Comparison of ENCODE assay signal across 21 cellular contexts in genomic region chr2:224860786-224861185, GRCh38.
DNase-seq lines count a peak whose midpoint lies in the region; ATAC-seq, FAIRE-seq and TF ChIP-seq lines count a peak whose summit lies in the region.
"Had no signal": no experiment of that assay in that cellular context is flagged by ENCODE, and none has a peak within 500 bp of the region (broad histone marks: within the 10 kb centered on the region; RNA-seq: fewer than 3 reads in every experiment).

No MANE protein-coding gene starts in this region.

- no peak for TF ChIP-seq EP300 in GM12878 (IDR thresholded peaks at IDR 0.05; ENCODE audit: borderline replicate concordance in 1 of 2, control insufficient read depth in 1 of 2, low read depth in 2 of 2, low read length in 2 of 2)

- POLR2A ChIA-PET in OCI-LY7 (lab: Charles Lee) (interaction anchor here (0.5 to 1.0 kb wide), 2 partner anchors 10 to 15 kb away, joined by 3 read pairs; no protein-coding TSS in a partner anchor), GM12878 (lab: Charles Lee) (no interaction called here)

- RAD21 ChIA-PET in GM12878 (lab: Charles Lee; ENCODE audit: unreplicated experiment), result no interaction called here

- TSS peak; percentile 11 for BruUV-seq in OCI-LY7 (replicated peaks; lab: Mats Ljungman, UMichigan)
- BruUV-seq in GM12878 (replicated peaks; lab: Mats Ljungman, UMichigan), result TSS peak; percentile 7

- no peak overlapping the region for H3K9ac ChIP-seq in GM12878 (ENCODE audit: control insufficient read depth, insufficient read depth, low read length)

- peaks cover 91% of the 10 kb centered on the region for H3K36me3 Mint-ChIP-seq in activated T-cell treated with anti-CD3 and anti-CD28 coated beads, Interleukin-2, amount 50 U/mL, for 24 hours (ENCODE audit: low read depth)
- peaks cover 1 to 40% of the 10 kb centered on the region in 2 donors for H3K36me3 Mint-ChIP-seq in activated T-cell treated with anti-CD3 and anti-CD28 coated beads, Interleukin-2, amount 50 U/mL, for 72 hours (ENCODE audit: insufficient read depth in 2 of 2)

- H3K79me2 ChIP-seq in OCI-LY7 (ENCODE audit: insufficient read depth, low read depth, low read length), result no peaks in the 10 kb centered on the region
- no peaks in the 10 kb centered on the region for H3K79me2 ChIP-seq in GM12878 (ENCODE audit: control insufficient read depth, insufficient read depth, low read length)

- intact Hi-C loops in OCI-LY7 (cut with micrococcal nuclease; ENCODE audit: unreplicated experiment) (no loop called here), GM12878 (cut with micrococcal nuclease; ENCODE audit: unreplicated experiment) (no loop called here)

- TF ChIP-seq RAD21 in GM12878 (IDR thresholded peaks at IDR 0.05; ENCODE audit: insufficient read depth, low read depth, low read length), result no peak

- no peaks in the 10 kb centered on the region for H3K9me3 Mint-ChIP-seq in activated T-cell treated with anti-CD3 and anti-CD28 coated beads, Interleukin-2, amount 50 U/mL, for 24 hours
- H3K9me3 Mint-ChIP-seq in activated T-cell treated with anti-CD3 and anti-CD28 coated beads, Interleukin-2, amount 50 U/mL, for 72 hours, result no peaks in the 10 kb centered on the region
- H3K9me3 Mint-ChIP-seq: CD4-positive, CD25-positive, alpha-beta regulatory T cell had no signal

- no peaks in the 10 kb centered on the region for H3K27me3 Mint-ChIP-seq in activated T-cell treated with anti-CD3 and anti-CD28 coated beads, Interleukin-2, amount 50 U/mL, for 24 hours
- H3K27me3 Mint-ChIP-seq in activated T-cell treated with anti-CD3 and anti-CD28 coated beads, Interleukin-2, amount 50 U/mL, for 72 hours (ENCODE audit: low read depth), result no peaks in the 10 kb centered on the region
- H3K27me3 Mint-ChIP-seq: CD4-positive, CD25-positive, alpha-beta regulatory T cell had no signal

- CTCF ChIA-PET in OCI-LY7 (lab: Charles Lee; ENCODE audit: unreplicated experiment) (no interaction called here), GM12878 (lab: Yijun Ruan, JAX) (interaction anchor here (0.6 to 0.8 kb wide), 2 partner anchors 114 to 143 kb away, joined by 3 to 4 read pairs; no protein-coding TSS in a partner anchor)

- H3K9me3 ChIP-seq in OCI-LY7 (ENCODE audit: low read length), result no peaks in the 10 kb centered on the region
- no peaks in the 10 kb centered on the region for H3K9me3 ChIP-seq in GM12878 (replicated peaks; ENCODE audit: control insufficient read depth, insufficient read depth, low read length)
- H3K9me3 ChIP-seq: BE2C had no signal

- no peak for TF ChIP-seq CTCF in OCI-LY7 (conservative IDR thresholded peaks at IDR 0.05; ENCODE audit: low read length)
- TF ChIP-seq CTCF in GM12878 (IDR thresholded peaks at IDR 0.05 in 2 of 3, conservative IDR thresholded peaks at IDR 0.05 in 1 of 3; ENCODE audit: control insufficient read depth in 2 of 3, extremely low read depth in 1 of 3, insufficient read depth in 1 of 3, low read depth in 3 of 3, low read length in 3 of 3), result no peak
- no peak for TF ChIP-seq CTCF in foreskin keratinocyte (conservative IDR thresholded peaks at IDR 0.05)

- H3K4me3 ChIP-seq in OCI-LY7 (ENCODE audit: low read depth, low read length, poor library complexity, severe bottlenecking), result no peak overlapping the region
- H3K4me3 ChIP-seq in GM12878, result no peak overlapping the region

- H3K27me3 ChIP-seq in GM12878 (replicated peaks in 1 of 2; ENCODE audit: control insufficient read depth in 2 of 2, insufficient read depth in 2 of 2, low read length in 1 of 2) (no peaks in the 10 kb centered on the region), foreskin keratinocyte (no peaks in the 10 kb centered on the region)
- H3K27me3 ChIP-seq: BE2C had no signal

- SMC1A ChIA-PET in GM12878 (lab: Charles Lee; ENCODE audit: uncharacterized antibody, unreplicated experiment), result interaction anchor here (1.3 to 1.6 kb wide), 2 partner anchors 12 to 97 kb away, joined by 3 read pairs; no protein-coding TSS in a partner anchor

- ATAC-seq in activated T-cell treated with anti-CD3 and anti-CD28 coated beads, Interleukin-2, amount 50 U/mL, for 72 hours (replicated peaks in 1 of 2), result no peak
- no peak for ATAC-seq in GM12878
- ATAC-seq in foreskin keratinocyte, result peak; percentile 17
- ATAC-seq in GM21447 (IDR thresholded peaks at IDR 0.05; ENCODE audit: unreplicated experiment), result no peak

- in situ Hi-C loops in GM12878 (cut with MboI), result no loop called here

- TF ChIP-seq POLR2A in GM12878 (IDR thresholded peaks at IDR 0.05; ENCODE audit: low read depth, low read length), result no peak

- no peak for DNase-seq in activated T-cell treated with anti-CD3 and anti-CD28 coated beads, Interleukin-2, amount 50 U/mL, for 24 hours
- DNase-seq in activated T-cell treated with anti-CD3 and anti-CD28 coated beads, Interleukin-2, amount 50 U/mL, for 72 hours, result no peak
- no peak for DNase-seq in OCI-LY7 (ENCODE audit: low spot score)
- DNase-seq in GM12878 (ENCODE audit: low read depth, low spot score), result no peak
- DNase-seq in foreskin keratinocyte, result peak; percentile 44 to 68
- no peak for DNase-seq in NCI-H82 (lab: John Stamatoyannopoulos, UW)
- DNase-seq in stimulated activated CD4-positive, alpha-beta T cell treated with anti-CD3 and anti-CD28 coated beads, Interleukin-4, amount 100 ng/mL, for 1 hour, result no peak
- DNase-seq: BE2C; CD4-positive, CD25-positive, alpha-beta regulatory T cell; DMS53; KG1; MV-4-11; NCI-H1694 treated with DMSO at 0.1 percent for 48 hours; NCI-H510A; NCI-H748 treated with DMSO at 0.1 percent for 48 hours; OCI-M1; SHP77 treated with DMSO at 0.1 percent for 48 hours had no signal

- no peaks in the 10 kb centered on the region for H3K9me2 ChIP-seq in OCI-LY7 (ENCODE audit: insufficient read depth, low read length)

- H2AFZ ChIP-seq in OCI-LY7 (ENCODE audit: low read length), result no peak overlapping the region
- no peak overlapping the region for H2AFZ ChIP-seq in GM12878 (ENCODE audit: control insufficient read depth, low read depth, low read length)

- no peak overlapping the region for H3K4me3 Mint-ChIP-seq in activated T-cell treated with anti-CD3 and anti-CD28 coated beads, Interleukin-2, amount 50 U/mL, for 24 hours
- no peak overlapping the region for H3K4me3 Mint-ChIP-seq in activated T-cell treated with anti-CD3 and anti-CD28 coated beads, Interleukin-2, amount 50 U/mL, for 72 hours
- H3K4me3 Mint-ChIP-seq: CD4-positive, CD25-positive, alpha-beta regulatory T cell had no signal

- FAIRE-seq in GM12878 (lab: Jason Lieb, UNC), result no peak
- FAIRE-seq: A204.1, GM12892, GM18507 had no signal

- peaks cover 63% of the 10 kb centered on the region for H3K36me3 ChIP-seq in OCI-LY7 (ENCODE audit: insufficient read depth, low read length)
- H3K36me3 ChIP-seq in GM12878 (ENCODE audit: control insufficient read depth in 2 of 2, insufficient read depth in 2 of 2, low read length in 1 of 2), result peaks cover 2 to 26% of the 10 kb centered on the region in 2 experiments
- H3K36me3 ChIP-seq: BE2C had no signal

- H3K4me1 Mint-ChIP-seq in activated T-cell treated with anti-CD3 and anti-CD28 coated beads, Interleukin-2, amount 50 U/mL, for 24 hours (ENCODE audit: low read depth), result peaks cover 2% of the 10 kb centered on the region
- no peaks in the 10 kb centered on the region for H3K4me1 Mint-ChIP-seq in activated T-cell treated with anti-CD3 and anti-CD28 coated beads, Interleukin-2, amount 50 U/mL, for 72 hours (ENCODE audit: low read depth)

- H3K4me2 ChIP-seq in OCI-LY7 (ENCODE audit: low read length) (no peak overlapping the region), GM12878 (ENCODE audit: control insufficient read depth, insufficient read depth) (no peak overlapping the region)

- H4K20me1 ChIP-seq in OCI-LY7 (ENCODE audit: insufficient read depth, low read length) (no peaks in the 10 kb centered on the region), GM12878 (ENCODE audit: control insufficient read depth, insufficient read depth) (no peaks in the 10 kb centered on the region)

- H3K4me1 ChIP-seq in OCI-LY7 (ENCODE audit: insufficient read depth, low read length, poor library complexity, severe bottlenecking), result no peaks in the 10 kb centered on the region
- no peaks in the 10 kb centered on the region for H3K4me1 ChIP-seq in GM12878 (ENCODE audit: control insufficient read depth, insufficient read depth, low read length)
- H3K4me1 ChIP-seq in foreskin keratinocyte, result peaks cover 17% of the 10 kb centered on the region
- H3K4me1 ChIP-seq: BE2C had no signal

- H3K27ac ChIP-seq in OCI-LY7 (ENCODE audit: low read depth, low read length, poor library complexity, severe bottlenecking) (no peak overlapping the region), GM12878 (ENCODE audit: control insufficient read depth, insufficient read depth) (no peak overlapping the region), foreskin keratinocyte (peak overlapping the region; percentile 23)

- peak overlapping the region; percentile 33 for H3K27ac Mint-ChIP-seq in activated T-cell treated with anti-CD3 and anti-CD28 coated beads, Interleukin-2, amount 50 U/mL, for 24 hours
- no peak overlapping the region for H3K27ac Mint-ChIP-seq in activated T-cell treated with anti-CD3 and anti-CD28 coated beads, Interleukin-2, amount 50 U/mL, for 72 hours

TF ChIP-seq in GM12878, 131 proteins besides CTCF, POLR2A, EP300 and RAD21 (continues in another document):
- TF ChIP-seq NBN (IDR thresholded peaks at IDR 0.05) (no peak), SUPT20H (IDR thresholded peaks at IDR 0.05; ENCODE audit: borderline replicate concordance, control insufficient read depth, low read depth, low read length) (no peak), PAX5 (IDR thresholded peaks at IDR 0.05; ENCODE audit: borderline replicate concordance, low read depth, low read length) (no peak), GABPA (IDR thresholded peaks at IDR 0.05; ENCODE audit: low read depth) (no peak), POLR2AphosphoS5 (IDR thresholded peaks at IDR 0.05; ENCODE audit: low read length) (no peak), PML (IDR thresholded peaks at IDR 0.05; ENCODE audit: low read length) (no peak), CHD2 (IDR thresholded peaks at IDR 0.05; ENCODE audit: borderline replicate concordance, low read depth, low read length) (no peak), SREBF1 (IDR thresholded peaks at IDR 0.05; ENCODE audit: low read length) (no peak), BACH1 (IDR thresholded peaks at IDR 0.05; ENCODE audit: borderline replicate concordance) (no peak), STAT3 (IDR thresholded peaks at IDR 0.05; ENCODE audit: low read depth, low read length) (no peak), TCF3 (IDR thresholded peaks at IDR 0.05; ENCODE audit: borderline replicate concordance, insufficient read depth, low read depth, low read length) (no peak), GATAD2B (conservative IDR thresholded peaks at IDR 0.05; ENCODE audit: low read depth) (no peak)
- TF ChIP-seq, protein P1, sequence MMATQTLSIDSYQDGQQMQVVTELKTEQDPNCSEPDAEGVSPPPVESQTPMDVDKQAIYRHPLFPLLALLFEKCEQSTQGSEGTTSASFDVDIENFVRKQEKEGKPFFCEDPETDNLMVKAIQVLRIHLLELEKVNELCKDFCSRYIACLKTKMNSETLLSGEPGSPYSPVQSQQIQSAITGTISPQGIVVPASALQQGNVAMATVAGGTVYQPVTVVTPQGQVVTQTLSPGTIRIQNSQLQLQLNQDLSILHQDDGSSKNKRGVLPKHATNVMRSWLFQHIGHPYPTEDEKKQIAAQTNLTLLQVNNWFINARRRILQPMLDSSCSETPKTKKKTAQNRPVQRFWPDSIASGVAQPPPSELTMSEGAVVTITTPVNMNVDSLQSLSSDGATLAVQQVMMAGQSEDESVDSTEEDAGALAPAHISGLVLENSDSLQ (IDR thresholded peaks at IDR 0.05), result no peak

Comparison
In these comparisons a context has a peak if more than half of its experiments do, and no peak if none do; other contexts are left out.
1. DNase-seq: peak in foreskin keratinocyte (2 of 2); none in activated T-cell treated with anti-CD3 and anti-CD28 coated beads, Interleukin-2, amount 50 U/mL, for 24 hours (single experiment), activated T-cell treated with anti-CD3 and anti-CD28 coated beads, Interleukin-2, amount 50 U/mL, for 72 hours (0 of 2), OCI-LY7 (single experiment), GM12878 (single experiment), NCI-H82 (single experiment) and stimulated activated CD4-positive, alpha-beta T cell treated with anti-CD3 and anti-CD28 coated beads, Interleukin-4, amount 100 ng/mL, for 1 hour (single experiment).